1 cellular context compared by ENCODE assay signal in the genomic region with DNA sequence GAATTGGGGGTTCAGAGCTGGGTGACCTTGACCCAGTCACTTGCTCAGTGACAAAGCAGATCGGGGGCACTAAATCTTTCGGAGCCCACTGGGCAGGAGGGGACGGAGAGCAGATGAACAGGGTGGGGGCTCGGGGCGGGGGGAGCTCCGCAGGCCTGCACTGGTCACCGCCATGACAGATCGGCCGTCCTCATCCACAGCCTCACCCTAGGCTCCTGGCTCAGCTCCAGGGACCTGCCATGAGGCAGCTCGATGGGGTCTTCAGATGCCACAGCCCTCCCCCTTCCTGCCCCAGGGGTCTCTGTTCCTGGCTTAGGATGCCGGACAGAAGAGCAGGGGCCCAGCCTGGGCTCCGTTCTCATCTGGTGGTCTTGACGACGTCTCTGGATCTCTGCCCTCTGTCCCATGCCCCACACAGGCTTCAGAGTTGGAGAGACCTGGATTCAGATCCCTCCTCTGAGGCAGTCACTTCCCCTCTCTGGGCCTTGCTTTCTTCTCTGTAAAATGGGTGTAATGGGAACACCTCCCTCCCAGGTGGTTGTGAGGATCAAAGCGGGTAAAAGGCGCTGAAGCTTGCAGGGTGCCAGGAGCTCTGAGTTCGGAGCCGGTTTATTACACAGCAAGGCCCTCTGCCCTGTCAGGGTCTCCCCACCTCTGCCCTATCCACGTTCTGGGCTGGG.
TF ChIP-seq lines count a peak whose summit lies in the region.

No MANE protein-coding gene starts in this region.

TF ChIP-seq in GM23338, 12 proteins besides CTCF, POLR2A, EP300 and RAD21 (continued from another document):
- TF ChIP-seq, protein P1, sequence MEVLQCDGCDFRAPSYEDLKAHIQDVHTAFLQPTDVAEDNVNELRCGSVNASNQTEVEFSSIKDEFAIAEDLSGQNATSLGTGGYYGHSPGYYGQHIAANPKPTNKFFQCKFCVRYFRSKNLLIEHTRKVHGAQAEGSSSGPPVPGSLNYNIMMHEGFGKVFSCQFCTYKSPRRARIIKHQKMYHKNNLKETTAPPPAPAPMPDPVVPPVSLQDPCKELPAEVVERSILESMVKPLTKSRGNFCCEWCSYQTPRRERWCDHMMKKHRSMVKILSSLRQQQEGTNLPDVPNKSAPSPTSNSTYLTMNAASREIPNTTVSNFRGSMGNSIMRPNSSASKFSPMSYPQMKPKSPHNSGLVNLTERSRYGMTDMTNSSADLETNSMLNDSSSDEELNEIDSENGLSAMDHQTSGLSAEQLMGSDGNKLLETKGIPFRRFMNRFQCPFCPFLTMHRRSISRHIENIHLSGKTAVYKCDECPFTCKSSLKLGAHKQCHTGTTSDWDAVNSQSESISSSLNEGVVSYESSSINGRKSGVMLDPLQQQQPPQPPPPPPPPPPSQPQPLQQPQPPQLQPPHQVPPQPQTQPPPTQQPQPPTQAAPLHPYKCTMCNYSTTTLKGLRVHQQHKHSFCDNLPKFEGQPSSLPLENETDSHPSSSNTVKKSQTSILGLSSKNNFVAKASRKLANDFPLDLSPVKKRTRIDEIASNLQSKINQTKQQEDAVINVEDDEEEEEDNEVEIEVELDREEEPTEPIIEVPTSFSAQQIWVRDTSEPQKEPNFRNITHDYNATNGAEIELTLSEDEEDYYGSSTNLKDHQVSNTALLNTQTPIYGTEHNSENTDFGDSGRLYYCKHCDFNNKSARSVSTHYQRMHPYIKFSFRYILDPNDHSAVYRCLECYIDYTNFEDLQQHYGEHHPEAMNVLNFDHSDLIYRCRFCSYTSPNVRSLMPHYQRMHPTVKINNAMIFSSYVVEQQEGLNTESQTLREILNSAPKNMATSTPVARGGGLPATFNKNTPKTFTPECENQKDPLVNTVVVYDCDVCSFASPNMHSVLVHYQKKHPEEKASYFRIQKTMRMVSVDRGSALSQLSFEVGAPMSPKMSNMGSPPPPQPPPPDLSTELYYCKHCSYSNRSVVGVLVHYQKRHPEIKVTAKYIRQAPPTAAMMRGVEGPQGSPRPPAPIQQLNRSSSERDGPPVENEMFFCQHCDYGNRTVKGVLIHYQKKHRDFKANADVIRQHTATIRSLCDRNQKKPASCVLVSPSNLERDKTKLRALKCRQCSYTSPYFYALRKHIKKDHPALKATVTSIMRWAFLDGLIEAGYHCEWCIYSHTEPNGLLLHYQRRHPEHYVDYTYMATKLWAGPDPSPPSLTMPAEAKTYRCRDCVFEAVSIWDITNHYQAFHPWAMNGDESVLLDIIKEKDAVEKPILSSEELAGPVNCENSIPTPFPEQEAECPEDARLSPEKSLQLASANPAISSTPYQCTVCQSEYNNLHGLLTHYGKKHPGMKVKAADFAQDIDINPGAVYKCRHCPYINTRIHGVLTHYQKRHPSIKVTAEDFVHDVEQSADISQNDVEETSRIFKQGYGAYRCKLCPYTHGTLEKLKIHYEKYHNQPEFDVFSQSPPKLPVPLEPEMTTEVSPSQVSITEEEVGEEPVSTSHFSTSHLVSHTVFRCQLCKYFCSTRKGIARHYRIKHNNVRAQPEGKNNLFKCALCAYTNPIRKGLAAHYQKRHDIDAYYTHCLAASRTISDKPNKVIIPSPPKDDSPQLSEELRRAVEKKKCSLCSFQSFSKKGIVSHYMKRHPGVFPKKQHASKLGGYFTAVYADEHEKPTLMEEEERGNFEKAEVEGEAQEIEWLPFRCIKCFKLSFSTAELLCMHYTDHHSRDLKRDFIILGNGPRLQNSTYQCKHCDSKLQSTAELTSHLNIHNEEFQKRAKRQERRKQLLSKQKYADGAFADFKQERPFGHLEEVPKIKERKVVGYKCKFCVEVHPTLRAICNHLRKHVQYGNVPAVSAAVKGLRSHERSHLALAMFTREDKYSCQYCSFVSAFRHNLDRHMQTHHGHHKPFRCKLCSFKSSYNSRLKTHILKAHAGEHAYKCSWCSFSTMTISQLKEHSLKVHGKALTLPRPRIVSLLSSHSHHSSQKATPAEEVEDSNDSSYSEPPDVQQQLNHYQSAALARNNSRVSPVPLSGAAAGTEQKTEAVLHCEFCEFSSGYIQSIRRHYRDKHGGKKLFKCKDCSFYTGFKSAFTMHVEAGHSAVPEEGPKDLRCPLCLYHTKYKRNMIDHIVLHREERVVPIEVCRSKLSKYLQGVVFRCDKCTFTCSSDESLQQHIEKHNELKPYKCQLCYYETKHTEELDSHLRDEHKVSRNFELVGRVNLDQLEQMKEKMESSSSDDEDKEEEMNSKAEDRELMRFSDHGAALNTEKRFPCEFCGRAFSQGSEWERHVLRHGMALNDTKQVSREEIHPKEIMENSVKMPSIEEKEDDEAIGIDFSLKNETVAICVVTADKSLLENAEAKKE (CRISPR knock-in tag; IDR thresholded peaks at IDR 0.05): no peak
- TF ChIP-seq JUNB (IDR thresholded peaks at IDR 0.05; ENCODE audit: unreplicated experiment) (no peak), ZNF114 (CRISPR knock-in tag; IDR thresholded peaks at IDR 0.05) (no peak), STAT1 (IDR thresholded peaks at IDR 0.05; ENCODE audit: unreplicated experiment) (no peak), ZNF331 (CRISPR knock-in tag; IDR thresholded peaks at IDR 0.05; ENCODE audit: low read depth) (no peak), EZH2phosphoT487 (IDR thresholded peaks at IDR 0.05; ENCODE audit: unreplicated experiment) (no peak), EZH2 (IDR thresholded peaks at IDR 0.05; ENCODE audit: low read depth, unreplicated experiment) (no peak), POLR2AphosphoS5 (IDR thresholded peaks at IDR 0.05; ENCODE audit: low read depth) (no peak)
- TF ChIP-seq, protein P2, sequence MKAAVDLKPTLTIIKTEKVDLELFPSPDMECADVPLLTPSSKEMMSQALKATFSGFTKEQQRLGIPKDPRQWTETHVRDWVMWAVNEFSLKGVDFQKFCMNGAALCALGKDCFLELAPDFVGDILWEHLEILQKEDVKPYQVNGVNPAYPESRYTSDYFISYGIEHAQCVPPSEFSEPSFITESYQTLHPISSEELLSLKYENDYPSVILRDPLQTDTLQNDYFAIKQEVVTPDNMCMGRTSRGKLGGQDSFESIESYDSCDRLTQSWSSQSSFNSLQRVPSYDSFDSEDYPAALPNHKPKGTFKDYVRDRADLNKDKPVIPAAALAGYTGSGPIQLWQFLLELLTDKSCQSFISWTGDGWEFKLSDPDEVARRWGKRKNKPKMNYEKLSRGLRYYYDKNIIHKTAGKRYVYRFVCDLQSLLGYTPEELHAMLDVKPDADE (IDR thresholded peaks at IDR 0.05): no peak
- TF ChIP-seq, protein P3, sequence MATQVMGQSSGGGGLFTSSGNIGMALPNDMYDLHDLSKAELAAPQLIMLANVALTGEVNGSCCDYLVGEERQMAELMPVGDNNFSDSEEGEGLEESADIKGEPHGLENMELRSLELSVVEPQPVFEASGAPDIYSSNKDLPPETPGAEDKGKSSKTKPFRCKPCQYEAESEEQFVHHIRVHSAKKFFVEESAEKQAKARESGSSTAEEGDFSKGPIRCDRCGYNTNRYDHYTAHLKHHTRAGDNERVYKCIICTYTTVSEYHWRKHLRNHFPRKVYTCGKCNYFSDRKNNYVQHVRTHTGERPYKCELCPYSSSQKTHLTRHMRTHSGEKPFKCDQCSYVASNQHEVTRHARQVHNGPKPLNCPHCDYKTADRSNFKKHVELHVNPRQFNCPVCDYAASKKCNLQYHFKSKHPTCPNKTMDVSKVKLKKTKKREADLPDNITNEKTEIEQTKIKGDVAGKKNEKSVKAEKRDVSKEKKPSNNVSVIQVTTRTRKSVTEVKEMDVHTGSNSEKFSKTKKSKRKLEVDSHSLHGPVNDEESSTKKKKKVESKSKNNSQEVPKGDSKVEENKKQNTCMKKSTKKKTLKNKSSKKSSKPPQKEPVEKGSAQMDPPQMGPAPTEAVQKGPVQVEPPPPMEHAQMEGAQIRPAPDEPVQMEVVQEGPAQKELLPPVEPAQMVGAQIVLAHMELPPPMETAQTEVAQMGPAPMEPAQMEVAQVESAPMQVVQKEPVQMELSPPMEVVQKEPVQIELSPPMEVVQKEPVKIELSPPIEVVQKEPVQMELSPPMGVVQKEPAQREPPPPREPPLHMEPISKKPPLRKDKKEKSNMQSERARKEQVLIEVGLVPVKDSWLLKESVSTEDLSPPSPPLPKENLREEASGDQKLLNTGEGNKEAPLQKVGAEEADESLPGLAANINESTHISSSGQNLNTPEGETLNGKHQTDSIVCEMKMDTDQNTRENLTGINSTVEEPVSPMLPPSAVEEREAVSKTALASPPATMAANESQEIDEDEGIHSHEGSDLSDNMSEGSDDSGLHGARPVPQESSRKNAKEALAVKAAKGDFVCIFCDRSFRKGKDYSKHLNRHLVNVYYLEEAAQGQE (IDR thresholded peaks at IDR 0.05; ENCODE audit: unreplicated experiment): no peak
